In the genomic region with DNA sequence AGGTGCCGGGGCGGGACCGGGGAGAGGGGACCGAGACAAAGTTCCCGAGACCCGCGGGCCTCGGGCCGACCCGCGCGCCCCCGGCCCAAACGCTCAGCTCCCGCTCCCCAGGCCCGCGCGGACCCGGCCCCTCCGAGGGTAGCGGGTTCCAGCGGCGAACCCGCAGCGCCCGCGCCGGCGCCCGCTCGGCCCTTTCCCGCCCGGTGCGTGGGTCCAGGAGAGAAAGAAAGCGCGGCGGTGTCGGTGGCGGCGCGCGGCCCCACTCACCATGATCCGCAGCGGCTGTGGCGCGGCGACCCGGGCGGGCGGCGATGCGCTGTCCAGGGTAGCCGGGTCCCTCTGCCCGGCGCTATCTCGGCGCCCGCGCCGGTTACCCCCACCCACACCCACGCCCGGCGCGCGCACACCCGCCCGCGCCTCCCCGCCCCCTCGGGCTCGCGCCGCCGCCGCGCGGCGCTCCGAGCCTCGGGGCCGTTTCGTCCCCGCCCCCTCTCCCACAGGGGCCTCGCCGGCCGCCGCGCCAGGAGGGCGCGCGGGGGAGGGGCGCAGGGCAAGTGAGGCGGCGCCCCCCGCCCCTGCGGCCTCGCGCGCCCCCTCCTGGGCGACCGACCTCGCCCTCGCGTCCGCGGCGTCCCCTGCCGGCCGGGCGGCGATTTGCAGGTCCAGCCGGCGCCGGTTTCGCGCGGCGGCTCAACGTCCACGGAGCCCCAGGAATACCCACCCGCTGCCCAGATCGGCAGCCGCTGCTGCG, we compare ENCODE assay signal across 1 cellular context.
TF ChIP-seq lines count a peak whose summit lies in the region.

A gene with protein sequence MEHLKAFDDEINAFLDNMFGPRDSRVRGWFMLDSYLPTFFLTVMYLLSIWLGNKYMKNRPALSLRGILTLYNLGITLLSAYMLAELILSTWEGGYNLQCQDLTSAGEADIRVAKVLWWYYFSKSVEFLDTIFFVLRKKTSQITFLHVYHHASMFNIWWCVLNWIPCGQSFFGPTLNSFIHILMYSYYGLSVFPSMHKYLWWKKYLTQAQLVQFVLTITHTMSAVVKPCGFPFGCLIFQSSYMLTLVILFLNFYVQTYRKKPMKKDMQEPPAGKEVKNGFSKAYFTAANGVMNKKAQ (minus strand): TSS at position 345 of the 751 bp plus-strand sequence. CDS start 75 bp downstream, at position 270.

TF ChIP-seq in WTC11, 78 proteins besides CTCF, POLR2A, EP300 and RAD21 (continued from another document):
- TF ChIP-seq, protein P1, sequence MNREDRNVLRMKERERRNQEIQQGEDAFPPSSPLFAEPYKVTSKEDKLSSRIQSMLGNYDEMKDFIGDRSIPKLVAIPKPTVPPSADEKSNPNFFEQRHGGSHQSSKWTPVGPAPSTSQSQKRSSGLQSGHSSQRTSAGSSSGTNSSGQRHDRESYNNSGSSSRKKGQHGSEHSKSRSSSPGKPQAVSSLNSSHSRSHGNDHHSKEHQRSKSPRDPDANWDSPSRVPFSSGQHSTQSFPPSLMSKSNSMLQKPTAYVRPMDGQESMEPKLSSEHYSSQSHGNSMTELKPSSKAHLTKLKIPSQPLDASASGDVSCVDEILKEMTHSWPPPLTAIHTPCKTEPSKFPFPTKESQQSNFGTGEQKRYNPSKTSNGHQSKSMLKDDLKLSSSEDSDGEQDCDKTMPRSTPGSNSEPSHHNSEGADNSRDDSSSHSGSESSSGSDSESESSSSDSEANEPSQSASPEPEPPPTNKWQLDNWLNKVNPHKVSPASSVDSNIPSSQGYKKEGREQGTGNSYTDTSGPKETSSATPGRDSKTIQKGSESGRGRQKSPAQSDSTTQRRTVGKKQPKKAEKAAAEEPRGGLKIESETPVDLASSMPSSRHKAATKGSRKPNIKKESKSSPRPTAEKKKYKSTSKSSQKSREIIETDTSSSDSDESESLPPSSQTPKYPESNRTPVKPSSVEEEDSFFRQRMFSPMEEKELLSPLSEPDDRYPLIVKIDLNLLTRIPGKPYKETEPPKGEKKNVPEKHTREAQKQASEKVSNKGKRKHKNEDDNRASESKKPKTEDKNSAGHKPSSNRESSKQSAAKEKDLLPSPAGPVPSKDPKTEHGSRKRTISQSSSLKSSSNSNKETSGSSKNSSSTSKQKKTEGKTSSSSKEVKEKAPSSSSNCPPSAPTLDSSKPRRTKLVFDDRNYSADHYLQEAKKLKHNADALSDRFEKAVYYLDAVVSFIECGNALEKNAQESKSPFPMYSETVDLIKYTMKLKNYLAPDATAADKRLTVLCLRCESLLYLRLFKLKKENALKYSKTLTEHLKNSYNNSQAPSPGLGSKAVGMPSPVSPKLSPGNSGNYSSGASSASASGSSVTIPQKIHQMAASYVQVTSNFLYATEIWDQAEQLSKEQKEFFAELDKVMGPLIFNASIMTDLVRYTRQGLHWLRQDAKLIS (CRISPR knock-in tag; IDR thresholded peaks at IDR 0.05; ENCODE audit: borderline replicate concordance): no peak
- TF ChIP-seq SMAD4 (CRISPR knock-in tag; IDR thresholded peaks at IDR 0.05) (no peak), IRF2 (CRISPR knock-in tag; IDR thresholded peaks at IDR 0.05; ENCODE audit: borderline replicate concordance, low read depth) (no peak), CBFB (CRISPR knock-in tag; IDR thresholded peaks at IDR 0.05; ENCODE audit: low read depth) (no peak), NFE2L1 (CRISPR knock-in tag; IDR thresholded peaks at IDR 0.05) (no peak), ETV6 (CRISPR knock-in tag; IDR thresholded peaks at IDR 0.05) (no peak), ZNF671 (CRISPR knock-in tag; IDR thresholded peaks at IDR 0.05) (peak; percentile 82; the same call in 1 of the 2 replicates)
- TF ChIP-seq, protein P2, sequence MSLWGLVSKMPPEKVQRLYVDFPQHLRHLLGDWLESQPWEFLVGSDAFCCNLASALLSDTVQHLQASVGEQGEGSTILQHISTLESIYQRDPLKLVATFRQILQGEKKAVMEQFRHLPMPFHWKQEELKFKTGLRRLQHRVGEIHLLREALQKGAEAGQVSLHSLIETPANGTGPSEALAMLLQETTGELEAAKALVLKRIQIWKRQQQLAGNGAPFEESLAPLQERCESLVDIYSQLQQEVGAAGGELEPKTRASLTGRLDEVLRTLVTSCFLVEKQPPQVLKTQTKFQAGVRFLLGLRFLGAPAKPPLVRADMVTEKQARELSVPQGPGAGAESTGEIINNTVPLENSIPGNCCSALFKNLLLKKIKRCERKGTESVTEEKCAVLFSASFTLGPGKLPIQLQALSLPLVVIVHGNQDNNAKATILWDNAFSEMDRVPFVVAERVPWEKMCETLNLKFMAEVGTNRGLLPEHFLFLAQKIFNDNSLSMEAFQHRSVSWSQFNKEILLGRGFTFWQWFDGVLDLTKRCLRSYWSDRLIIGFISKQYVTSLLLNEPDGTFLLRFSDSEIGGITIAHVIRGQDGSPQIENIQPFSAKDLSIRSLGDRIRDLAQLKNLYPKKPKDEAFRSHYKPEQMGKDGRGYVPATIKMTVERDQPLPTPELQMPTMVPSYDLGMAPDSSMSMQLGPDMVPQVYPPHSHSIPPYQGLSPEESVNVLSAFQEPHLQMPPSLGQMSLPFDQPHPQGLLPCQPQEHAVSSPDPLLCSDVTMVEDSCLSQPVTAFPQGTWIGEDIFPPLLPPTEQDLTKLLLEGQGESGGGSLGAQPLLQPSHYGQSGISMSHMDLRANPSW (CRISPR knock-in tag; conservative IDR thresholded peaks at IDR 0.05; ENCODE audit: low read depth): no peak
- TF ChIP-seq, protein P3, sequence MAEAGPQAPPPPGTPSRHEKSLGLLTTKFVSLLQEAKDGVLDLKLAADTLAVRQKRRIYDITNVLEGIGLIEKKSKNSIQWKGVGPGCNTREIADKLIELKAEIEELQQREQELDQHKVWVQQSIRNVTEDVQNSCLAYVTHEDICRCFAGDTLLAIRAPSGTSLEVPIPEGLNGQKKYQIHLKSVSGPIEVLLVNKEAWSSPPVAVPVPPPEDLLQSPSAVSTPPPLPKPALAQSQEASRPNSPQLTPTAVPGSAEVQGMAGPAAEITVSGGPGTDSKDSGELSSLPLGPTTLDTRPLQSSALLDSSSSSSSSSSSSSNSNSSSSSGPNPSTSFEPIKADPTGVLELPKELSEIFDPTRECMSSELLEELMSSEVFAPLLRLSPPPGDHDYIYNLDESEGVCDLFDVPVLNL (CRISPR knock-in tag; IDR thresholded peaks at IDR 0.05; ENCODE audit: borderline replicate concordance, low read depth): no peak
TF ChIP-seq in WTC11: peak in this region for 14.
